In the genomic region with DNA sequence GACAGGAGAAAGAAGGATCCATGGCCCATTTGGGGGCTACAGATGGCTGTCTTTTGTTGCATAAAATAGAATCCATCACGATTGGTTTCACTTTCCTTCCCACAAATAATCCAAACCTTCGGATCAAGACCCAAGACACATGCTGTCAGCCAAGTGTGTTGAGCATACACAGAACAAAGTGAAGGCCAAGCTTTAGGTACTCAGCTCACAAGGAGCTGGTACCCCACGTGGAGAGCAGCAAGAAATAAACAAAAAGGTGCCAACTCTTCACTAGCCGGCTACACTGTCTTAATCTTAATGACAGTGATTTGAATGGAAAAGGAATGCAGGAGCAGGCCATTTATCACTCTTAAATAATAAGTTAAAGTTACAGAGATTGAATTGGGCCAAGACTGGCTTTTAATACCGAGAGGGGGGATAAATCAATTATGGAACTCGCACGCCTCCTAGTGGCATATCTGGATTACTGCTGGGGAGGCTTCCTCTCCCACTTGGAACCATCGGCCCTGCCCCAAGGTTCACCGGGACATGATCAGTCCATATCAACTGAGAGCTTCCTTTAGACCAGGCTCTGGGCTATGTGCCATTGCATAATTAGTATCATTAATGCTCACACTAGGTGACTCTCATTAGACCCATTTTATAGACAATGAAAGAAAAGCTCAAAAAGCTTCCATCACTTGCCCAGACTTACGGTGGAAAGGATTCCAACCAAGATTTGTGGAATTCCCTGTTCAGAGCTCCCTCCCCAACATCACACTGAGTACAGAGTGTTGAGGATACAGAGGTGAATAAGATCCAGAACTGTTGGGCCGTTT, we compare ENCODE assay signal across 8 cellular contexts.
A peak's percentile ranks its signal among the peaks of the same experiment; 100 is the strongest.
DNase-seq lines count a peak whose midpoint lies in the region; ATAC-seq, FAIRE-seq and TF ChIP-seq lines count a peak whose summit lies in the region.

No MANE protein-coding gene starts in this region.

- H3K36me3 Mint-ChIP-seq in CD4-positive, CD25-positive, alpha-beta regulatory T cell = no peaks in the 10 kb centered on the region
- H3K36me3 Mint-ChIP-seq in endodermal cell (ENCODE audit: low read depth) = no peaks in the 10 kb centered on the region

- no peak overlapping the region for H3K14ac ChIP-seq in mesenchymal stem cell (ENCODE audit: low read length in 2 of 2)

- no peak overlapping the region for H3K9ac ChIP-seq in SU-DHL-6 (ENCODE audit: low read length)
- no peak overlapping the region for H3K9ac ChIP-seq in endodermal cell (ENCODE audit: extremely low read depth, low read length, poor library complexity, severe bottlenecking)
- H3K9ac ChIP-seq in mesenchymal stem cell (ENCODE audit: low read length) = peak overlapping the region; percentile 7

- no peaks in the 10 kb centered on the region for H3F3A ChIP-seq in SU-DHL-6 (ENCODE audit: insufficient read depth)

- no peaks in the 10 kb centered on the region for H3K79me2 ChIP-seq in SU-DHL-6 (ENCODE audit: insufficient read depth, low read length)

- H3K4me1 Mint-ChIP-seq in CD4-positive, CD25-positive, alpha-beta regulatory T cell = no peaks in the 10 kb centered on the region
- peaks cover 6% of the 10 kb centered on the region for H3K4me1 Mint-ChIP-seq in endodermal cell

- no peak overlapping the region for H2BK12ac ChIP-seq in mesenchymal stem cell (ENCODE audit: low read length in 2 of 2)

- no peak for ATAC-seq in CD4-positive, CD25-positive, alpha-beta regulatory T cell (ENCODE audit: low read depth in 2 of 2)
- ATAC-seq in GM21360 (IDR thresholded peaks at IDR 0.05; ENCODE audit: unreplicated experiment) = no peak

- H3K4me2 ChIP-seq in SU-DHL-6 (ENCODE audit: low read depth, low read length, poor library complexity, severe bottlenecking) (no peak overlapping the region), mesenchymal stem cell (ENCODE audit: low read length, poor library complexity, severe bottlenecking) (no peak overlapping the region)

- H3K4me1 ChIP-seq in CD4-positive, CD25-positive, alpha-beta regulatory T cell (ENCODE audit: control insufficient read depth, insufficient read depth, low read length, poor library complexity, severe bottlenecking) = no peaks in the 10 kb centered on the region
- peaks cover 1% of the 10 kb centered on the region for H3K4me1 ChIP-seq in endodermal cell (ENCODE audit: control insufficient read depth, insufficient read depth, low read length)
- no peaks in the 10 kb centered on the region for H3K4me1 ChIP-seq in mesenchymal stem cell (ENCODE audit: control insufficient read depth, insufficient read depth, low read depth, low read length)

- H4K91ac ChIP-seq in mesenchymal stem cell (ENCODE audit: low read length) = no peak overlapping the region

- no peak overlapping the region for H3K27ac Mint-ChIP-seq in CD4-positive, CD25-positive, alpha-beta regulatory T cell
- no peak overlapping the region for H3K27ac Mint-ChIP-seq in endodermal cell

- H3K27me3 ChIP-seq in CD4-positive, CD25-positive, alpha-beta regulatory T cell (ENCODE audit: control insufficient read depth, insufficient read depth, low read length) = no peaks in the 10 kb centered on the region
- no peaks in the 10 kb centered on the region for H3K27me3 ChIP-seq in SU-DHL-6 (ENCODE audit: low read length)
- no peaks in the 10 kb centered on the region for H3K27me3 ChIP-seq in endodermal cell (ENCODE audit: control insufficient read depth, insufficient read depth, low read length, poor library complexity, severe bottlenecking)
- peaks cover 0 to 12% of the 10 kb centered on the region in 2 experiments for H3K27me3 ChIP-seq in mesenchymal stem cell (ENCODE audit: control insufficient read depth in 1 of 2, insufficient read depth in 1 of 2, low read length in 2 of 2)

- WGBS in endodermal cell (ENCODE audit: insufficient coverage in 1 of 2, insufficient read length in 1 of 2), 2 experiments = 25 to 43% methylated on average over 5 to 11 of the region's 11 CpGs
- WGBS in mesenchymal stem cell = 44% methylated on average over 10 of the region's 11 CpGs

- H2AK5ac ChIP-seq in mesenchymal stem cell (ENCODE audit: low read length, severe bottlenecking) = no peak overlapping the region

- H3K9me3 ChIP-seq in CD4-positive, CD25-positive, alpha-beta regulatory T cell (ENCODE audit: control insufficient read depth in 2 of 2, low read length in 2 of 2) = no peaks in the 10 kb centered on the region
- H3K9me3 ChIP-seq in SU-DHL-6 (ENCODE audit: insufficient read depth, low read length) (no peaks in the 10 kb centered on the region), endodermal cell (ENCODE audit: control insufficient read depth, low read length) (peaks cover 12% of the 10 kb centered on the region), mesenchymal stem cell (ENCODE audit: control insufficient read depth, low read length) (peaks cover 3% of the 10 kb centered on the region)

- no peak overlapping the region for H3K18ac ChIP-seq in mesenchymal stem cell (ENCODE audit: low read depth in 1 of 2, low read length in 2 of 2)

- no peak overlapping the region for H2BK15ac ChIP-seq in mesenchymal stem cell (ENCODE audit: low read depth, poor library complexity, severe bottlenecking)

- H4K8ac ChIP-seq in mesenchymal stem cell (ENCODE audit: low read length) = no peak overlapping the region

- no peaks in the 10 kb centered on the region for H3K9me2 ChIP-seq in SU-DHL-6 (replicated peaks; ENCODE audit: insufficient read depth, low read length)

- no peak overlapping the region for H2BK120ac ChIP-seq in mesenchymal stem cell (ENCODE audit: low read depth, low read length)

- no peak overlapping the region for H2BK5ac ChIP-seq in mesenchymal stem cell (ENCODE audit: low read depth, low read length, poor library complexity, severe bottlenecking)

- no peak overlapping the region for H3K23ac ChIP-seq in mesenchymal stem cell (ENCODE audit: low read length in 2 of 2)

- TF ChIP-seq CTCF in LNCaP clone FGC (IDR thresholded peaks at IDR 0.05; ENCODE audit: control insufficient read depth, extremely low read depth, insufficient read depth) = peak; percentile 83
- TF ChIP-seq CTCF in SU-DHL-6 (IDR thresholded peaks at IDR 0.05; ENCODE audit: insufficient read depth, low read length, poor library complexity, severe bottlenecking) = peak; percentile 54
- peak; percentile 97 for TF ChIP-seq CTCF in endodermal cell (conservative IDR thresholded peaks at IDR 0.05)

- no peak overlapping the region for H3K27ac ChIP-seq in CD4-positive, CD25-positive, alpha-beta regulatory T cell (ENCODE audit: insufficient read depth, low read length, poor library complexity, severe bottlenecking)
- no peak overlapping the region for H3K27ac ChIP-seq in SU-DHL-6 (ENCODE audit: low read depth, low read length)
- H3K27ac ChIP-seq in endodermal cell (ENCODE audit: low read depth, low read length) = no peak overlapping the region
- no peak overlapping the region for H3K27ac ChIP-seq in mesenchymal stem cell (ENCODE audit: low read length, poor library complexity, severe bottlenecking)

- no peaks in the 10 kb centered on the region for H4K20me1 ChIP-seq in SU-DHL-6 (ENCODE audit: low read depth, low read length)

- FAIRE-seq in GM19239 (lab: Jason Lieb, UNC) = peak; percentile 44

- no peak overlapping the region for H3K4me3 Mint-ChIP-seq in CD4-positive, CD25-positive, alpha-beta regulatory T cell
- H3K4me3 Mint-ChIP-seq in endodermal cell = no peak overlapping the region

- no peaks in the 10 kb centered on the region for H3K27me3 Mint-ChIP-seq in CD4-positive, CD25-positive, alpha-beta regulatory T cell
- peaks cover 18% of the 10 kb centered on the region for H3K27me3 Mint-ChIP-seq in endodermal cell (ENCODE audit: insufficient read depth)

- H3K36me3 ChIP-seq in CD4-positive, CD25-positive, alpha-beta regulatory T cell (ENCODE audit: control insufficient read depth, insufficient read depth, low read length) = no peaks in the 10 kb centered on the region
- H3K36me3 ChIP-seq in SU-DHL-6 (ENCODE audit: low read length) = no peaks in the 10 kb centered on the region
- no peaks in the 10 kb centered on the region for H3K36me3 ChIP-seq in endodermal cell (ENCODE audit: control insufficient read depth, insufficient read depth, low read length)
- no peaks in the 10 kb centered on the region for H3K36me3 ChIP-seq in mesenchymal stem cell (ENCODE audit: control insufficient read depth in 1 of 2, insufficient read depth in 2 of 2, low read depth in 1 of 2, low read length in 2 of 2)

- H3K79me1 ChIP-seq in mesenchymal stem cell (replicated peaks; ENCODE audit: low read length, poor library complexity, severe bottlenecking) = no peaks in the 10 kb centered on the region

- H3K4ac ChIP-seq in mesenchymal stem cell (ENCODE audit: low read depth in 1 of 2, low read length in 2 of 2) = no peak overlapping the region

- H3K4me3 ChIP-seq in CD4-positive, CD25-positive, alpha-beta regulatory T cell (ENCODE audit: low read depth, low read length) = no peak overlapping the region
- H3K4me3 ChIP-seq in LNCaP clone FGC (ENCODE audit: low read depth, low read length) (no peak overlapping the region), SU-DHL-6 (ENCODE audit: insufficient read depth, low read length, poor library complexity, severe bottlenecking) (no peak overlapping the region), endodermal cell (ENCODE audit: low read length) (no peak overlapping the region), mesenchymal stem cell (ENCODE audit: insufficient read depth in 1 of 2, low read depth in 1 of 2, low read length in 2 of 2) (no peak overlapping the region)

- H3K9me3 Mint-ChIP-seq in CD4-positive, CD25-positive, alpha-beta regulatory T cell = peaks cover 0 to 2% (median 0%) of the 10 kb centered on the region in 7 donors
- peaks cover 18% of the 10 kb centered on the region for H3K9me3 Mint-ChIP-seq in endodermal cell

- peak in 2 of 3 donors; percentile 6 to 34 for DNase-seq in CD4-positive, CD25-positive, alpha-beta regulatory T cell
- DNase-seq in GM19239 (ENCODE audit: insufficient read length, low spot score) (peak; percentile 45), LNCaP clone FGC (ENCODE audit: low read depth) (peak; percentile 32), endodermal cell (peak; percentile 82), mesenchymal stem cell (peak; percentile 59), superior temporal gyrus (ENCODE audit: extremely low spot score) (peak; percentile 94)

- H2AFZ ChIP-seq in SU-DHL-6 (ENCODE audit: low read depth, low read length, severe bottlenecking) = no peak overlapping the region
- no peak overlapping the region for H2AFZ ChIP-seq in mesenchymal stem cell (ENCODE audit: low read depth, low read length)

Comparison
In these comparisons a context has a peak if more than half of its experiments do, and no peak if none do; other contexts are left out.
1. DNase-seq: peak in every context shown above with its lines; median percentile 94 in superior temporal gyrus; 82 in endodermal cell; 59 in mesenchymal stem cell; 45 in GM19239; 32 in LNCaP clone FGC; 20 in CD4-positive, CD25-positive, alpha-beta regulatory T cell.